In genomic region chr4:128477540-128477939, GRCh38 we compare ENCODE assay signal across 23 cellular contexts.
"Had no signal": no experiment of that assay in that cellular context is flagged by ENCODE, and none has a peak within 500 bp of the region (broad histone marks: within the 10 kb centered on the region; RNA-seq: fewer than 3 reads in every experiment).

No MANE protein-coding gene starts in this region.

- H3K9me3 ChIP-seq: tibial artery had no signal

- H3K36me3 ChIP-seq: tibial artery had no signal

- H3K27me3 ChIP-seq: foreskin keratinocyte, hepatocyte, tibial artery had no signal

- H3K27me3 Mint-ChIP-seq: activated CD4-positive, alpha-beta T cell treated with anti-CD3 and anti-CD28 coated beads, Interleukin-2, amount 10 ng/mL, durations not matched to agents 24 days and 14 days; activated CD8-positive, alpha-beta T cell treated with anti-CD3 and anti-CD28 coated beads for 36 hours; activated naive CD8-positive, alpha-beta T cell treated with anti-CD3 and anti-CD28 coated beads, Interleukin-2, amount 50 U/mL, for 24 hours; activated T-cell treated with anti-CD3 and anti-CD28 coated beads, Interleukin-2, amount 50 U/mL, for 24 hours; brain had no signal

- H3K9me3 Mint-ChIP-seq: activated CD4-positive, alpha-beta T cell treated with anti-CD3 and anti-CD28 coated beads, Interleukin-2, amount 10 ng/mL, durations not matched to agents 24 days and 14 days; activated CD8-positive, alpha-beta T cell treated with anti-CD3 and anti-CD28 coated beads for 36 hours; activated naive CD4-positive, alpha-beta T cell treated with anti-CD3 and anti-CD28 coated beads for 36 hours; activated naive CD8-positive, alpha-beta T cell treated with anti-CD3 and anti-CD28 coated beads, Interleukin-2, amount 50 U/mL, for 24 hours; activated T-cell treated with anti-CD3 and anti-CD28 coated beads, Interleukin-2, amount 50 U/mL, for 24 hours; brain; nephron progenitor cell; T-helper 2 cell treated with Interferon-gamma antibody and Interleukin-4, amounts not matched to agents 5 μg/mL and 100 μg/mL, for 36 hours had no signal

- H3K4me3 Mint-ChIP-seq: activated CD4-positive, alpha-beta T cell treated with anti-CD3 and anti-CD28 coated beads, Interleukin-2, amount 10 ng/mL, durations not matched to agents 24 days and 14 days; activated CD8-positive, alpha-beta T cell treated with anti-CD3 and anti-CD28 coated beads for 36 hours; activated naive CD4-positive, alpha-beta T cell treated with anti-CD3 and anti-CD28 coated beads for 36 hours; activated naive CD8-positive, alpha-beta T cell treated with anti-CD3 and anti-CD28 coated beads, Interleukin-2, amount 50 U/mL, for 24 hours; activated T-cell treated with anti-CD3 and anti-CD28 coated beads, Interleukin-2, amount 50 U/mL, for 24 hours; brain; nephron progenitor cell; T-helper 2 cell treated with Interferon-gamma antibody and Interleukin-4, amounts not matched to agents 5 μg/mL and 100 μg/mL, for 36 hours had no signal

- H3K27ac ChIP-seq: epithelial cell of prostate, foreskin keratinocyte, hepatocyte, tibial artery had no signal

- ATAC-seq: activated CD8-positive, alpha-beta T cell treated with anti-CD3 and anti-CD28 coated beads for 36 hours; activated naive CD8-positive, alpha-beta T cell treated with anti-CD3 and anti-CD28 coated beads, Interleukin-2, amount 50 U/mL, for 24 hours; foreskin keratinocyte; left cardiac atrium had no signal

- DNase-seq: activated CD4-positive, alpha-beta T cell treated with anti-CD3 and anti-CD28 coated beads, Interleukin-2, amount 10 ng/mL, durations not matched to agents 24 days and 14 days; activated CD8-positive, alpha-beta T cell treated with anti-CD3 and anti-CD28 coated beads for 36 hours; activated naive CD4-positive, alpha-beta T cell treated with anti-CD3 and anti-CD28 coated beads for 36 hours; activated naive CD8-positive, alpha-beta T cell treated with anti-CD3 and anti-CD28 coated beads, Interleukin-2, amount 50 U/mL, for 24 hours; activated T-cell treated with anti-CD3 and anti-CD28 coated beads, Interleukin-2, amount 50 U/mL, for 24 hours; anterior cingulate cortex; caudate nucleus; foreskin keratinocyte; left cardiac atrium; midbrain; nephron progenitor cell; occipital lobe; posterior cingulate gyrus; stimulated activated CD4-positive, alpha-beta T cell treated with anti-CD3 and anti-CD28 coated beads, Interleukin-12 subunit alpha, Interleukin-12 subunit beta, amount 100 ng/mL, for 4 hours; stimulated activated CD4-positive, alpha-beta T cell treated with anti-CD3 and anti-CD28 coated beads, Interleukin-1b, Interleukin-23, amount 100 ng/mL, for 48 hours; stimulated activated CD8-positive, alpha-beta memory T cell treated with anti-CD3 and anti-CD28 coated beads, Interleukin-4, amount 100 ng/mL, for 48 hours; stimulated activated naive CD4-positive, alpha-beta T cell; tibial artery had no signal

- H3K4me2 ChIP-seq: hepatocyte had no signal

- H3K36me3 Mint-ChIP-seq: brain had no signal

- H3K4me3 ChIP-seq: hepatocyte, lung, tibial artery had no signal

- H2AFZ ChIP-seq: hepatocyte had no signal

- H3K79me2 ChIP-seq: hepatocyte had no signal

- H3K4me1 ChIP-seq: foreskin keratinocyte, tibial artery had no signal

- H3K4me1 Mint-ChIP-seq: activated CD4-positive, alpha-beta T cell treated with anti-CD3 and anti-CD28 coated beads, Interleukin-2, amount 10 ng/mL, durations not matched to agents 24 days and 14 days; activated naive CD8-positive, alpha-beta T cell treated with anti-CD3 and anti-CD28 coated beads, Interleukin-2, amount 50 U/mL, for 24 hours; nephron progenitor cell had no signal
